In genomic region chr6:3194535-3195376, GRCh38 we compare ENCODE assay signal across 11 cellular contexts. TPM values are rescaled to one million over a fixed set of nuclear protein-coding genes. Genes with fewer than 3 reads are reported as not detected.
DNase-seq lines count a peak whose midpoint lies in the region; ATAC-seq and TF ChIP-seq lines count a peak whose summit lies in the region.
"Had no signal": no experiment of that assay in that cellular context is flagged by ENCODE, and none has a peak within 500 bp of the region (broad histone marks: within the 10 kb centered on the region; RNA-seq: fewer than 3 reads in every experiment).

No MANE protein-coding gene starts in this region.

- DNase-seq in stimulated activated CD4-positive, alpha-beta T cell treated with anti-CD3 and anti-CD28 coated beads, Interleukin-15, amount 100 ng/mL, for 24 hours = peak; percentile 22
- no peak for DNase-seq in stimulated activated CD4-positive, alpha-beta T cell treated with anti-CD3 and anti-CD28 coated beads, Interleukin-2, amount 100 ng/mL, for 24 hours
- DNase-seq in WERI-Rb-1 (peak; percentile 24), right cardiac atrium (peak in 2 of 3 donors; percentile 25 to 52), uterus (no peak), NCI-H82 treated with DMSO at 0.1 percent for 48 hours (lab: John Stamatoyannopoulos, UW; ENCODE audit: unreplicated experiment) (no peak), NCI-H2196 treated with DMSO at 0.1 percent for 48 hours (lab: John Stamatoyannopoulos, UW; ENCODE audit: unreplicated experiment) (no peak)
- DNase-seq: NCI-H2029, right lobe of liver, transverse colon had no signal

- H3K9me3 ChIP-seq in WERI-Rb-1 (ENCODE audit: severe bottlenecking) = peaks cover 8% of the 10 kb centered on the region
- H3K9me3 ChIP-seq in right cardiac atrium (ENCODE audit: control insufficient read depth, low read length) = no peaks in the 10 kb centered on the region
- no peaks in the 10 kb centered on the region for H3K9me3 ChIP-seq in uterus
- H3K9me3 ChIP-seq: right lobe of liver, transverse colon had no signal

- H3K4me1 ChIP-seq in right cardiac atrium (ENCODE audit: control insufficient read depth, insufficient read depth, low read length) = peaks cover 5% of the 10 kb centered on the region
- H3K4me1 ChIP-seq in uterus = no peaks in the 10 kb centered on the region
- H3K4me1 ChIP-seq: right lobe of liver, transverse colon had no signal

- ATAC-seq in right cardiac atrium (peak; percentile 26 to 88), GM19463 (IDR thresholded peaks at IDR 0.05; ENCODE audit: unreplicated experiment) (no peak)

- H3K27ac ChIP-seq in WERI-Rb-1 (peak overlapping the region; percentile 79), right cardiac atrium (ENCODE audit: low read length) (peak overlapping the region; percentile 82), uterus (peak overlapping the region; percentile 70 to 74)
- H3K27ac ChIP-seq: right lobe of liver, transverse colon had no signal

- TF ChIP-seq CTCF in WERI-Rb-1 (IDR thresholded peaks at IDR 0.05; ENCODE audit: low read depth, low read length) (no peak), uterus (IDR thresholded peaks at IDR 0.05) (no peak)

- H3K27me3 ChIP-seq in WERI-Rb-1 (ENCODE audit: insufficient read depth, low read depth, severe bottlenecking) = no peaks in the 10 kb centered on the region
- no peaks in the 10 kb centered on the region for H3K27me3 ChIP-seq in right cardiac atrium (ENCODE audit: control insufficient read depth, insufficient read depth)
- no peaks in the 10 kb centered on the region for H3K27me3 ChIP-seq in uterus
- H3K27me3 ChIP-seq: right lobe of liver, transverse colon had no signal

- H3K4me3 ChIP-seq in WERI-Rb-1 (ENCODE audit: low read depth, low read length) (peak overlapping the region; percentile 63), right cardiac atrium (ENCODE audit: low read length) (no peak overlapping the region), uterus (no peak overlapping the region)
- H3K4me3 ChIP-seq: right lobe of liver, transverse colon had no signal

- no peak for TF ChIP-seq POLR2A in uterus (IDR thresholded peaks at IDR 0.05)

- H3K36me3 ChIP-seq in WERI-Rb-1 = peaks cover 13% of the 10 kb centered on the region
- no peaks in the 10 kb centered on the region for H3K36me3 ChIP-seq in uterus
- H3K36me3 ChIP-seq: right lobe of liver, transverse colon had no signal

- intact Hi-C loops in right cardiac atrium (cut with DNase I) (no loop called here), uterus (cut with DNase I; ENCODE audit: low total_unique reads) (no loop called here)

- WGBS in right cardiac atrium = 44% methylated on average over 18 of the region's 18 CpGs

RNA-seq across cellular contexts. Expression of gene TUBB2B, which starts 32.7 kb away (rescaled TPM):
- total RNA-seq in right cardiac atrium (1 to 10 TPM; 1.4 to 3.2 (median 1.8) TPM), uterus (10 to 100 TPM in 1 of 4 donors, 1 to 10 TPM in 1, under 1 TPM in 1, not detected in 1; 0.26 to 80.7 (median 4.3) TPM)
- polyA plus RNA-seq in right cardiac atrium = 4.7 TPM

RNA-seq across cellular contexts. Expression of gene TUBB2A, which starts 37.4 kb away (rescaled TPM):
- total RNA-seq in right cardiac atrium = 10 to 100 TPM; 24.3 to 30.1 (median 27.5) TPM
- polyA plus RNA-seq in right cardiac atrium = 43.1 TPM
- 100 to 1,000 TPM in 1 of 4 donors, 10 to 100 TPM in 3; 21.5 to 100 (median 59.0) TPM for total RNA-seq in uterus

Comparison
In these comparisons a context has a peak if more than half of its experiments do, and no peak if none do; other contexts are left out.
1. DNase-seq: peak in stimulated activated CD4-positive, alpha-beta T cell treated with anti-CD3 and anti-CD28 coated beads, Interleukin-15, amount 100 ng/mL, for 24 hours (single experiment), WERI-Rb-1 (single experiment) and right cardiac atrium (2 of 3); none in stimulated activated CD4-positive, alpha-beta T cell treated with anti-CD3 and anti-CD28 coated beads, Interleukin-2, amount 100 ng/mL, for 24 hours (0 of 2), uterus (0 of 2), NCI-H82 treated with DMSO at 0.1 percent for 48 hours (single experiment) and NCI-H2196 treated with DMSO at 0.1 percent for 48 hours (single experiment).
2. Peak in every context shown above with its lines, with median percentiles within 50 percentile points of each other: H3K27ac ChIP-seq.